28 cellular contexts compared by ENCODE assay signal in the genomic region with DNA sequence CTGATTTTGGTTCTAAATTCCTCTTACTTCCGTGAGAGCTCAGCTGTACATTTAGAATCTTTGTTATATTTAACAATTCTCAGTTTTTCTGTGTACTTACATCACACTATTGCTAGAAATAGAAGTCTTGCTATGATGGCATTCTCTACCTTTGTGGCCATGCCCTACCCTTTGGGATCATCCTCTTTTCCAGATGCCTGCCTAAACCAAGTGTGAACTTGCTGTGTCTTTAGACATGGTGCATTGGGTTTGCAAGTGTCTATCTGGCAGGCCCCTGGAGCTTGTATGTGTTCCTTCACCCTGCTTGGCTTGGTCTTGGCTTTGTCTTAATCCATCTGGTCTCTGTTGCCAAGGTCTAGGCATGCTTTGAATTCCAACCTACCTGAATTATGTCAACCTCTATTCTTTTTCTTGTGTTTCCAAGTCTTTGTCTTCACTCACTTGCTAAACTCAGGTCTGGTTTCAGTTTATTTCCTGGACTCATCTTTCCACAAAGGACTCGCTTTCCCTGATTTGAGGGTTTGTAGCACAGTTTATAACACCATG. TPM values are rescaled to one million over a fixed set of nuclear protein-coding genes. Genes with fewer than 3 reads are reported as not detected.
A peak's percentile ranks its signal among the peaks of the same experiment; 100 is the strongest.
DNase-seq lines count a peak whose midpoint lies in the region; ATAC-seq, FAIRE-seq and TF ChIP-seq lines count a peak whose summit lies in the region.
"Had no signal": no experiment of that assay in that cellular context is flagged by ENCODE, and none has a peak within 500 bp of the region (broad histone marks: within the 10 kb centered on the region; RNA-seq: fewer than 3 reads in every experiment).

No MANE protein-coding gene starts in this region.

- ATAC-seq in HepG2 (no peak), right lobe of liver (no peak), WTC11 (peak; percentile 59)
- ATAC-seq in activated CD8-positive, alpha-beta memory T cell treated with anti-CD3 and anti-CD28 coated beads, Interleukin-2, amount 10 ng/mL, durations not matched to agents 7 days and 5 days = no peak

- BruUV-seq in HepG2 (replicated peaks; lab: Mats Ljungman, UMichigan) = no TSS peak

- intact Hi-C loops in HepG2 (cut with micrococcal nuclease; ENCODE audit: unreplicated experiment) = no loop called here
- intact Hi-C loops in right lobe of liver (cut with DNase I) = no loop called here

- in situ Hi-C loops in HepG2 (cut with HindIII; ENCODE audit: extremely low pct_ligation_motif_present, low pct_unique_long_range_greater_than_20kb) = no loop called here

- H2AFZ ChIP-seq in HepG2 (ENCODE audit: low read length) = no peak overlapping the region

- no peaks in the 10 kb centered on the region for H3K27me3 ChIP-seq in HepG2 (ENCODE audit: control insufficient read depth in 1 of 2, insufficient read depth in 2 of 2, low read length in 2 of 2)
- H3K27me3 ChIP-seq in right lobe of liver = no peaks in the 10 kb centered on the region
- H3K27me3 ChIP-seq: BLaER1, SJSA1 had no signal

- no peaks in the 10 kb centered on the region for H3K27me3 Mint-ChIP-seq in WTC11 (ENCODE audit: low read depth)
- peaks cover 28% of the 10 kb centered on the region for H3K27me3 Mint-ChIP-seq in activated CD8-positive, alpha-beta memory T cell treated with anti-CD3 and anti-CD28 coated beads, Interleukin-2, amount 10 ng/mL, durations not matched to agents 7 days and 5 days

- POLR2A ChIA-PET in HepG2 (lab: Yijun Ruan, JAX) = no interaction called here
- POLR2A ChIA-PET in WTC11 (lab: Charles Lee) = no interaction called here

- H3K4me1 Mint-ChIP-seq in WTC11 = no peaks in the 10 kb centered on the region
- H3K4me1 Mint-ChIP-seq in activated CD8-positive, alpha-beta memory T cell treated with anti-CD3 and anti-CD28 coated beads, Interleukin-2, amount 10 ng/mL, durations not matched to agents 7 days and 5 days = no peaks in the 10 kb centered on the region
- H3K4me1 Mint-ChIP-seq: CD4-positive, CD25-positive, alpha-beta regulatory T cell had no signal

- no peaks in the 10 kb centered on the region for H4K20me1 ChIP-seq in HepG2 (ENCODE audit: insufficient read depth, low read length)
- H4K20me1 ChIP-seq: BLaER1 had no signal

- H3K27ac ChIP-seq in HepG2 (ENCODE audit: extremely low read length, insufficient read depth, low read length) = no peak overlapping the region
- H3K27ac ChIP-seq in right lobe of liver = no peak overlapping the region
- H3K27ac ChIP-seq: BLaER1, KMS-11, SJSA1 had no signal

- TF ChIP-seq POLR2A in HepG2 (IDR thresholded peaks at IDR 0.05; ENCODE audit: insufficient read depth in 1 of 2, low read depth in 2 of 2, low read length in 2 of 2) (no peak), right lobe of liver (IDR thresholded peaks at IDR 0.05) (no peak), H54 (IDR thresholded peaks at IDR 0.05; ENCODE audit: low read depth, low read length) (no peak)

- H3K4me3 ChIP-seq in HepG2 (replicated peaks in 1 of 3; ENCODE audit: insufficient read depth in 1 of 3, low read depth in 2 of 3, low read length in 3 of 3) = no peak overlapping the region
- no peak overlapping the region for H3K4me3 ChIP-seq in right lobe of liver
- no peak overlapping the region for H3K4me3 ChIP-seq in fibroblast of the aortic adventitia (ENCODE audit: low read depth, low read length)
- H3K4me3 ChIP-seq: BLaER1, SJSA1 had no signal

- no peaks in the 10 kb centered on the region for H3K79me2 ChIP-seq in HepG2 (ENCODE audit: insufficient read depth, low read length)

- no peak overlapping the region for H3K4me3 Mint-ChIP-seq in WTC11
- H3K4me3 Mint-ChIP-seq in activated CD8-positive, alpha-beta memory T cell treated with anti-CD3 and anti-CD28 coated beads, Interleukin-2, amount 10 ng/mL, durations not matched to agents 7 days and 5 days = no peak overlapping the region
- H3K4me3 Mint-ChIP-seq: CD4-positive, CD25-positive, alpha-beta regulatory T cell had no signal

- H3K4me1 ChIP-seq in HepG2 (ENCODE audit: insufficient read depth, low read length) (peaks cover 20% of the 10 kb centered on the region), right lobe of liver (peaks cover 0 to 8% (median 0%) of the 10 kb centered on the region in 4 donors)
- H3K4me1 ChIP-seq: BLaER1 had no signal

- TF ChIP-seq CTCF in HepG2 (CRISPR knock-in tag; IDR thresholded peaks at IDR 0.05) = no peak
- TF ChIP-seq CTCF in right lobe of liver (IDR thresholded peaks at IDR 0.05) = no peak
- no peak for TF ChIP-seq CTCF in WTC11 (IDR thresholded peaks at IDR 0.05)
- TF ChIP-seq CTCF in fibroblast of the aortic adventitia (IDR thresholded peaks at IDR 0.05; ENCODE audit: insufficient read depth, low read length) = no peak

- no peak overlapping the region for H3K9ac ChIP-seq in HepG2 (ENCODE audit: insufficient read depth, low read depth, low read length)
- H3K9ac ChIP-seq: BLaER1, KMS-11 had no signal

- TF ChIP-seq RAD21 in HepG2 (CRISPR knock-in tag; IDR thresholded peaks at IDR 0.05) = no peak

- DNase-seq in HepG2 (ENCODE audit: low spot score) = no peak
- DNase-seq in right lobe of liver = no peak
- no peak for DNase-seq in WTC11 (ENCODE audit: low spot score)
- peak; percentile 34 for DNase-seq in fibroblast of the aortic adventitia (ENCODE audit: low read depth)
- no peak for DNase-seq in H54 (ENCODE audit: insufficient read length, low spot score)
- DNase-seq in NCI-H1048 (lab: John Stamatoyannopoulos, UW) = no peak
- no peak for DNase-seq in activated naive CD4-positive, alpha-beta T cell treated with Interleukin-2 at 50 U/mL for 16 hours
- no peak for DNase-seq in activated CD8-positive, alpha-beta memory T cell treated with anti-CD3 and anti-CD28 coated beads, Interleukin-2, amount 10 ng/mL, durations not matched to agents 7 days and 5 days
- DNase-seq: 8988T; CD4-positive, CD25-positive, alpha-beta regulatory T cell; GOT3; HCEC 1CT; NCI-H1092 treated with DMSO at 0.1 percent for 48 hours; NCI-H1436; NCI-H187; NCI-H2081 treated with DMSO at 0.1 percent for 48 hours; NCI-H2171; NCI-H526; NCI-H82; RPMI8226 had no signal

- H3K36me3 Mint-ChIP-seq in WTC11 = peaks cover 2% of the 10 kb centered on the region; the same call in 1 of the 2 replicates
- H3K36me3 Mint-ChIP-seq in activated CD8-positive, alpha-beta memory T cell treated with anti-CD3 and anti-CD28 coated beads, Interleukin-2, amount 10 ng/mL, durations not matched to agents 7 days and 5 days = peaks cover 4% of the 10 kb centered on the region

- 95% methylated on average over 2 of the region's 2 CpGs for WGBS in HepG2 (ENCODE audit: low lambda C conversion rate)
- WGBS in right lobe of liver (ENCODE audit: insufficient coverage, low coverage, low lambda C conversion rate, missing lambda C conversion rate) = 78% methylated on average over 2 of the region's 2 CpGs

- H3K4me2 ChIP-seq in HepG2 (ENCODE audit: low read depth, low read length) = no peak overlapping the region
- H3K4me2 ChIP-seq: BLaER1, KMS-11 had no signal

- no peaks in the 10 kb centered on the region for H3K36me3 ChIP-seq in HepG2 (replicated peaks in 1 of 2; ENCODE audit: control insufficient read depth in 1 of 2, insufficient read depth in 2 of 2, low read length in 2 of 2)
- no peaks in the 10 kb centered on the region for H3K36me3 ChIP-seq in right lobe of liver
- H3K36me3 ChIP-seq: BLaER1, SJSA1 had no signal

- H3K9me3 Mint-ChIP-seq in WTC11 = peaks cover 16% of the 10 kb centered on the region
- no peaks in the 10 kb centered on the region for H3K9me3 Mint-ChIP-seq in activated CD8-positive, alpha-beta memory T cell treated with anti-CD3 and anti-CD28 coated beads, Interleukin-2, amount 10 ng/mL, durations not matched to agents 7 days and 5 days (ENCODE audit: low read depth)

- TF ChIP-seq EP300 in HepG2 (IDR thresholded peaks at IDR 0.05; ENCODE audit: low read depth in 2 of 2, low read length in 2 of 2) (no peak), HepG2 (CRISPR knock-in tag; IDR thresholded peaks at IDR 0.05; ENCODE audit: borderline replicate concordance) (no peak)

- CTCF ChIA-PET in HepG2 (lab: Yijun Ruan, JAX; ENCODE audit: low intra/inter-chr PET ratio, low total read pairs) (no interaction called here), WTC11 (lab: Charles Lee) (interaction anchor here (2.5 kb wide), 1 partner anchor 11 kb away, joined by 13 read pairs; no protein-coding TSS in a partner anchor)
- CTCF ChIA-PET in activated CD8-positive, alpha-beta memory T cell treated with anti-CD3 and anti-CD28 coated beads, Interleukin-2, amount 10 ng/mL, durations not matched to agents 7 days and 5 days (lab: Charles Lee) = interaction anchor here (0.7 to 1.2 kb wide), 3 partner anchors 10 to 242 kb away, joined by 3 read pairs; no protein-coding TSS in a partner anchor

- FAIRE-seq in HepG2 (lab: Jason Lieb, UNC) (no peak), H54 (lab: Jason Lieb, UNC) (no peak)
- FAIRE-seq: GM18507 had no signal

- H3K9me3 ChIP-seq in HepG2 (ENCODE audit: low read length) (no peaks in the 10 kb centered on the region), right lobe of liver (no peaks in the 10 kb centered on the region)
- H3K9me3 ChIP-seq: SJSA1 had no signal

- no peak overlapping the region for H3K27ac Mint-ChIP-seq in WTC11
- H3K27ac Mint-ChIP-seq in activated CD8-positive, alpha-beta memory T cell treated with anti-CD3 and anti-CD28 coated beads, Interleukin-2, amount 10 ng/mL, durations not matched to agents 7 days and 5 days = no peak overlapping the region
- H3K27ac Mint-ChIP-seq: CD4-positive, CD25-positive, alpha-beta regulatory T cell had no signal

RNA-seq across cellular contexts. Expression of a gene that starts 20.6 kb away (rescaled TPM):
- total RNA-seq in HepG2 (2016; rRNA removed; fragmentation: Illumina TruSeq; extraction: Trizol) = not detected in 2 replicates
- not detected in 2 replicates for total RNA-seq in HepG2 (2016; cell fraction: cytosol; rRNA removed; fragmentation: Illumina TruSeq; extraction: Trizol; ENCODE audit: low read depth)
- not detected in 2 replicates for total RNA-seq in HepG2 (2016; cell fraction: insoluble cytoplasmic fraction; rRNA removed; fragmentation: Illumina TruSeq; extraction: Trizol)
- total RNA-seq in HepG2 (2016; cell fraction: membrane; rRNA removed; fragmentation: Illumina TruSeq; extraction: Trizol) = not detected in 2 replicates
- not detected in 2 replicates for total RNA-seq in HepG2 (2016; cell fraction: nucleus; rRNA removed; fragmentation: Illumina TruSeq; extraction: Trizol)
- not detected in 2 replicates for polyA plus RNA-seq in HepG2 (2011; rRNA removed)
- polyA plus RNA-seq in HepG2 (2011; cell fraction: cytosol; rRNA removed) = not detected in 2 replicates
- polyA plus RNA-seq in HepG2 (2011; cell fraction: nucleus; rRNA removed) = not detected in 2 replicates
- polyA plus RNA-seq in HepG2 (2012) = not detected in 2 replicates
- not detected in 2 replicates for polyA plus RNA-seq in HepG2 (2016; cell fraction: cytosol; fragmentation: Illumina TruSeq; extraction: Trizol; ENCODE audit: low read depth)
- not detected in 2 replicates for polyA plus RNA-seq in HepG2 (2016; cell fraction: insoluble cytoplasmic fraction; fragmentation: Illumina TruSeq; extraction: Trizol; ENCODE audit: low read depth)
- polyA plus RNA-seq in HepG2 (2016; cell fraction: membrane; fragmentation: Illumina TruSeq; extraction: Trizol; ENCODE audit: low read depth) = not detected in 2 replicates
- not detected in 2 replicates for polyA plus RNA-seq in HepG2 (2016; cell fraction: nucleus; fragmentation: Illumina TruSeq; extraction: Trizol; ENCODE audit: insufficient read depth, low read depth)
- not detected in 2 replicates for polyA minus RNA-seq in HepG2 (2011; rRNA and poly(A)+ RNA removed; ENCODE audit: low replicate concordance)
- not detected in 2 replicates for polyA minus RNA-seq in HepG2 (2011; cell fraction: cytosol; rRNA and poly(A)+ RNA removed)
- not detected in 2 replicates for polyA minus RNA-seq in HepG2 (2011; cell fraction: nucleus; rRNA and poly(A)+ RNA removed)
- not detected for total RNA-seq in right lobe of liver
- not detected in 3 replicates for total RNA-seq in WTC11 (2021)
- total RNA-seq in fibroblast of the aortic adventitia (ENCODE audit: low replicate concordance) = not detected in 2 replicates
- total RNA-seq in activated CD8-positive, alpha-beta memory T cell treated with anti-CD3 and anti-CD28 coated beads, Interleukin-2, amount 10 ng/mL, durations not matched to agents 7 days and 5 days = not detected
- total RNA-seq: CD4-positive, CD25-positive, alpha-beta regulatory T cell; Daoy; G401; IMR-90; Right ventricle myocardium superior; SJSA1 had no signal
- polyA plus RNA-seq: CD4-positive, CD25-positive, alpha-beta regulatory T cell; IMR-90 had no signal

RNA-seq across cellular contexts. Expression of a gene that starts 38.1 kb away (rescaled TPM):
- total RNA-seq in HepG2 (2016; rRNA removed; fragmentation: Illumina TruSeq; extraction: Trizol) = 106 and 148 TPM in 2 replicates
- total RNA-seq in HepG2 (2016; cell fraction: cytosol; rRNA removed; fragmentation: Illumina TruSeq; extraction: Trizol; ENCODE audit: low read depth) = 8.0 and 11.5 TPM in 2 replicates
- 110 and 163 TPM in 2 replicates for total RNA-seq in HepG2 (2016; cell fraction: insoluble cytoplasmic fraction; rRNA removed; fragmentation: Illumina TruSeq; extraction: Trizol)
- total RNA-seq in HepG2 (2016; cell fraction: membrane; rRNA removed; fragmentation: Illumina TruSeq; extraction: Trizol) = 39.6 and 47.2 TPM in 2 replicates
- total RNA-seq in HepG2 (2016; cell fraction: nucleus; rRNA removed; fragmentation: Illumina TruSeq; extraction: Trizol) = 45.8 TPM in 2 replicates
- polyA plus RNA-seq in HepG2 (2011; rRNA removed) = 40.1 and 48.4 TPM in 2 replicates
- polyA plus RNA-seq in HepG2 (2011; cell fraction: cytosol; rRNA removed) = 21.1 and 33.4 TPM in 2 replicates
- polyA plus RNA-seq in HepG2 (2011; cell fraction: nucleus; rRNA removed) = 7.7 and 10.0 TPM in 2 replicates
- polyA plus RNA-seq in HepG2 (2012) = 50.2 and 53.9 TPM in 2 replicates
- polyA plus RNA-seq in HepG2 (2016; cell fraction: cytosol; fragmentation: Illumina TruSeq; extraction: Trizol; ENCODE audit: low read depth) = 8.8 and 9.5 TPM in 2 replicates
- polyA plus RNA-seq in HepG2 (2016; cell fraction: insoluble cytoplasmic fraction; fragmentation: Illumina TruSeq; extraction: Trizol; ENCODE audit: low read depth) = 146 and 157 TPM in 2 replicates
- 29.5 and 30.2 TPM in 2 replicates for polyA plus RNA-seq in HepG2 (2016; cell fraction: membrane; fragmentation: Illumina TruSeq; extraction: Trizol; ENCODE audit: low read depth)
- 58.8 and 62.7 TPM in 2 replicates for polyA plus RNA-seq in HepG2 (2016; cell fraction: nucleus; fragmentation: Illumina TruSeq; extraction: Trizol; ENCODE audit: insufficient read depth, low read depth)
- polyA minus RNA-seq in HepG2 (2011; rRNA and poly(A)+ RNA removed; ENCODE audit: low replicate concordance) = 16.7 and 70.1 TPM in 2 replicates
- 28.3 and 29.7 TPM in 2 replicates for polyA minus RNA-seq in HepG2 (2011; cell fraction: cytosol; rRNA and poly(A)+ RNA removed)
- polyA minus RNA-seq in HepG2 (2011; cell fraction: nucleus; rRNA and poly(A)+ RNA removed) = 44.3 and 44.4 TPM in 2 replicates
- 10 to 100 TPM; 23.6 to 70.5 (median 41.3) TPM for total RNA-seq in right lobe of liver
- 51.7 to 60.9 TPM (median 56.8 TPM) in 3 replicates for total RNA-seq in WTC11 (2021)
- total RNA-seq in fibroblast of the aortic adventitia (ENCODE audit: low replicate concordance) = 112 and 312 TPM in 2 replicates
- total RNA-seq in activated CD8-positive, alpha-beta memory T cell treated with anti-CD3 and anti-CD28 coated beads, Interleukin-2, amount 10 ng/mL, durations not matched to agents 7 days and 5 days = 100 to 1,000 TPM; 205 to 216 TPM
